In genomic region chr7:21966271-21966670, GRCh38 we compare ENCODE assay signal across 1 cellular context.
TF ChIP-seq lines count a peak whose summit lies in the region.

No MANE protein-coding gene starts in this region.

TF ChIP-seq in GM23338, 12 proteins besides CTCF, POLR2A, EP300 and RAD21 (continued from another document):
- TF ChIP-seq ZNF462 (CRISPR knock-in tag; IDR thresholded peaks at IDR 0.05): no peak
- no peak for TF ChIP-seq STAT1 (IDR thresholded peaks at IDR 0.05; ENCODE audit: unreplicated experiment)
- TF ChIP-seq JUNB (IDR thresholded peaks at IDR 0.05; ENCODE audit: unreplicated experiment): no peak
- no peak for TF ChIP-seq ETS1 (IDR thresholded peaks at IDR 0.05)
- TF ChIP-seq POLR2AphosphoS5 (IDR thresholded peaks at IDR 0.05; ENCODE audit: low read depth): no peak
- no peak for TF ChIP-seq EZH2phosphoT487 (IDR thresholded peaks at IDR 0.05; ENCODE audit: unreplicated experiment)
- TF ChIP-seq ZNF114 (CRISPR knock-in tag; IDR thresholded peaks at IDR 0.05): no peak
- no peak for TF ChIP-seq CREB1 (CRISPR knock-in tag; IDR thresholded peaks at IDR 0.05; ENCODE audit: low read depth)
- no peak for TF ChIP-seq ZNF331 (CRISPR knock-in tag; IDR thresholded peaks at IDR 0.05; ENCODE audit: low read depth)
- TF ChIP-seq REST (IDR thresholded peaks at IDR 0.05; ENCODE audit: unreplicated experiment): no peak
TF ChIP-seq in GM23338: peak in this region for 0.
